ENCODE assay signal across 11 cellular contexts in genomic region chr7:105776068-105776790, GRCh38.
DNase-seq lines count a peak whose midpoint lies in the region; ATAC-seq and TF ChIP-seq lines count a peak whose summit lies in the region.
"Had no signal": no experiment of that assay in that cellular context is flagged by ENCODE, and none has a peak within 500 bp of the region (broad histone marks: within the 10 kb centered on the region; RNA-seq: fewer than 3 reads in every experiment).

No MANE protein-coding gene starts in this region.

- H3K4me3 ChIP-seq in mammary epithelial cell (replicated peaks in 1 of 3; ENCODE audit: insufficient read depth in 1 of 3, low read depth in 2 of 3, low read length in 3 of 3) (no peak overlapping the region), uterus (no peak overlapping the region)

- no peaks in the 10 kb centered on the region for H3K79me2 ChIP-seq in mammary epithelial cell (ENCODE audit: insufficient read depth, low read length)

- intact Hi-C loops in mammary epithelial cell (cut with micrococcal nuclease) (loop anchor here (1.0 kb wide), 1 partner anchor 100 kb away; the partner anchor contains the start of gene ATXN7L1), uterus (cut with DNase I; ENCODE audit: low total_unique reads) (no loop called here)

- no peak overlapping the region for H3K27ac ChIP-seq in mammary epithelial cell (ENCODE audit: insufficient read depth, low read depth, low read length)
- no peak overlapping the region for H3K27ac ChIP-seq in uterus
- H3K27ac ChIP-seq: 22Rv1 had no signal

- H3K9ac ChIP-seq in mammary epithelial cell (ENCODE audit: insufficient read depth, low read length) = no peak overlapping the region

- no peaks in the 10 kb centered on the region for H3K9me3 ChIP-seq in mammary epithelial cell (replicated peaks; ENCODE audit: insufficient read depth, low read length)
- no peaks in the 10 kb centered on the region for H3K9me3 ChIP-seq in uterus

- no peak for TF ChIP-seq POLR2A in uterus (IDR thresholded peaks at IDR 0.05)

- in situ Hi-C loops in mammary epithelial cell (cut with MboI; ENCODE audit: low sequenced_read_pairs in 2 of 2) = no loop called here

- WGBS in mammary epithelial cell (ENCODE audit: low coverage, missing lambda C conversion rate) = 37% methylated on average over 6 of the region's 6 CpGs

- DNase-seq in DMS53 (lab: John Stamatoyannopoulos, UW) (peak; percentile 18), DMS53 treated with DMSO at 0.1 percent for 48 hours (lab: John Stamatoyannopoulos, UW; ENCODE audit: unreplicated experiment) (no peak), mammary epithelial cell (peak; percentile 96), kidney glomerular epithelial cell (lab: John Stamatoyannopoulos, UW) (peak; percentile 65), uterus (peak; percentile 65 to 74), medulla oblongata (ENCODE audit: extremely low spot score) (no peak), NCI-H1417 (lab: John Stamatoyannopoulos, UW) (no peak)

- H3K4me2 ChIP-seq in mammary epithelial cell (ENCODE audit: insufficient read depth, low read depth, low read length) = no peak overlapping the region

- H3K27me3 ChIP-seq in mammary epithelial cell (ENCODE audit: insufficient read depth, low read length) (no peaks in the 10 kb centered on the region), uterus (no peaks in the 10 kb centered on the region)

- TF ChIP-seq CTCF in mammary epithelial cell (conservative IDR thresholded peaks at IDR 0.05 in 1 of 2, IDR thresholded peaks at IDR 0.05 in 1 of 2; ENCODE audit: extremely low read depth in 1 of 2, insufficient read depth in 1 of 2, low read depth in 1 of 2, low read length in 2 of 2) (no peak), uterus (IDR thresholded peaks at IDR 0.05) (no peak)

- no TSS peak for BruUV-seq in mammary epithelial cell (replicated peaks; lab: Mats Ljungman, UMichigan)

- H3K4me1 ChIP-seq in mammary epithelial cell (ENCODE audit: insufficient read depth, low read length) = peaks cover 13% of the 10 kb centered on the region
- no peaks in the 10 kb centered on the region for H3K4me1 ChIP-seq in uterus

- dilution Hi-C loops in mammary epithelial cell (cut with HindIII; ENCODE audit: low sequenced_read_pairs) = no loop called here

- H3K36me3 ChIP-seq in mammary epithelial cell (ENCODE audit: insufficient read depth, low read length) (no peaks in the 10 kb centered on the region), uterus (no peaks in the 10 kb centered on the region)

- no peak overlapping the region for H2AFZ ChIP-seq in mammary epithelial cell (ENCODE audit: low read depth, low read length)

- no peaks in the 10 kb centered on the region for H4K20me1 ChIP-seq in mammary epithelial cell (ENCODE audit: insufficient read depth, low read length)

- no peak for ATAC-seq in HG02884 (IDR thresholded peaks at IDR 0.05; ENCODE audit: unreplicated experiment)
- ATAC-seq: left colon; stimulated activated memory B cell treated with anti-CD40 and anti-IgM and Interleukin-4, amounts not matched to agents 10 μg/mL and 1 μg/mL and 100 μg/mL, for 72 hours had no signal

- CTCF ChIA-PET in mammary epithelial cell (lab: Charles Lee; ENCODE audit: low non-redundant PET) = interaction anchor here (0.6 kb wide), 1 partner anchor 253 kb away, joined by 3 read pairs; no protein-coding TSS in a partner anchor

Comparison
In these comparisons a context has a peak if more than half of its experiments do, and no peak if none do; other contexts are left out.
1. DNase-seq: peak in DMS53 (single experiment), mammary epithelial cell (single experiment), kidney glomerular epithelial cell (single experiment) and uterus (2 of 2); none in DMS53 treated with DMSO at 0.1 percent for 48 hours (single experiment), medulla oblongata (single experiment) and NCI-H1417 (0 of 3).